Comparison of ENCODE assay signal across 1 cellular context in the genomic region with DNA sequence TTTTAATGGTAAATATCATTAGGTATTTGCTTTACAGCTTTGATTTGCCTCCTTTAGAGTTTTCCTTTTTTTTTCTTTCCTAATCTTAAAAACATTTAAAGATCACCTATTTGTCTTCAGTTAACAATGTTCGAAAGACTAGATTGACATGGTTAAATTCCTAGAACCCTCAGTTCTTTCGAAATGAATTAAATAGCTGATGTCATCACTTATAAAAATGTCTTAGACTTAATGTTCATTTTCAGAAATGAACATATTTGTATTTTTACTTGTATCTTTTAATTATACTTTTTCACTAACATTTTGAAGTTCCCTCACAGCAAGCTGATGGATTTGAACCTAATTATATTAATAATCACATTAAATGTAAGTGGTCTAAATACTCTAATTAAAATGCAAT.
TF ChIP-seq lines count a peak whose summit lies in the region.

No MANE protein-coding gene starts in this region.

TF ChIP-seq in K562, 482 proteins besides CTCF, POLR2A, EP300 and RAD21:
- TF ChIP-seq, protein P1, sequence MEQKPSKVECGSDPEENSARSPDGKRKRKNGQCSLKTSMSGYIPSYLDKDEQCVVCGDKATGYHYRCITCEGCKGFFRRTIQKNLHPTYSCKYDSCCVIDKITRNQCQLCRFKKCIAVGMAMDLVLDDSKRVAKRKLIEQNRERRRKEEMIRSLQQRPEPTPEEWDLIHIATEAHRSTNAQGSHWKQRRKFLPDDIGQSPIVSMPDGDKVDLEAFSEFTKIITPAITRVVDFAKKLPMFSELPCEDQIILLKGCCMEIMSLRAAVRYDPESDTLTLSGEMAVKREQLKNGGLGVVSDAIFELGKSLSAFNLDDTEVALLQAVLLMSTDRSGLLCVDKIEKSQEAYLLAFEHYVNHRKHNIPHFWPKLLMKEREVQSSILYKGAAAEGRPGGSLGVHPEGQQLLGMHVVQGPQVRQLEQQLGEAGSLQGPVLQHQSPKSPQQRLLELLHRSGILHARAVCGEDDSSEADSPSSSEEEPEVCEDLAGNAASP (IDR thresholded peaks at IDR 0.05): no peak
- TF ChIP-seq SRF (CRISPR knock-in tag; IDR thresholded peaks at IDR 0.05): no peak
- TF ChIP-seq ZNF316 (IDR thresholded peaks at IDR 0.05): peak; percentile 67
- TF ChIP-seq ZNF507 (tag; conservative IDR thresholded peaks at IDR 0.05): peak; percentile 53
- TF ChIP-seq, protein P2, sequence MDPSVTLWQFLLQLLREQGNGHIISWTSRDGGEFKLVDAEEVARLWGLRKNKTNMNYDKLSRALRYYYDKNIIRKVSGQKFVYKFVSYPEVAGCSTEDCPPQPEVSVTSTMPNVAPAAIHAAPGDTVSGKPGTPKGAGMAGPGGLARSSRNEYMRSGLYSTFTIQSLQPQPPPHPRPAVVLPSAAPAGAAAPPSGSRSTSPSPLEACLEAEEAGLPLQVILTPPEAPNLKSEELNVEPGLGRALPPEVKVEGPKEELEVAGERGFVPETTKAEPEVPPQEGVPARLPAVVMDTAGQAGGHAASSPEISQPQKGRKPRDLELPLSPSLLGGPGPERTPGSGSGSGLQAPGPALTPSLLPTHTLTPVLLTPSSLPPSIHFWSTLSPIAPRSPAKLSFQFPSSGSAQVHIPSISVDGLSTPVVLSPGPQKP (CRISPR knock-in tag; IDR thresholded peaks at IDR 0.05): no peak
- no peak for TF ChIP-seq CCAR2 (IDR thresholded peaks at IDR 0.05; ENCODE audit: low read depth, low read length)
- peak; percentile 63 for TF ChIP-seq MAFK (IDR thresholded peaks at IDR 0.05; ENCODE audit: low read length)
- no peak for TF ChIP-seq ZNF140 (CRISPR knock-in tag; IDR thresholded peaks at IDR 0.05)
- no peak for TF ChIP-seq BDP1 (IDR thresholded peaks at IDR 0.05; ENCODE audit: insufficient read depth, insufficient read length)
- TF ChIP-seq, protein P3, sequence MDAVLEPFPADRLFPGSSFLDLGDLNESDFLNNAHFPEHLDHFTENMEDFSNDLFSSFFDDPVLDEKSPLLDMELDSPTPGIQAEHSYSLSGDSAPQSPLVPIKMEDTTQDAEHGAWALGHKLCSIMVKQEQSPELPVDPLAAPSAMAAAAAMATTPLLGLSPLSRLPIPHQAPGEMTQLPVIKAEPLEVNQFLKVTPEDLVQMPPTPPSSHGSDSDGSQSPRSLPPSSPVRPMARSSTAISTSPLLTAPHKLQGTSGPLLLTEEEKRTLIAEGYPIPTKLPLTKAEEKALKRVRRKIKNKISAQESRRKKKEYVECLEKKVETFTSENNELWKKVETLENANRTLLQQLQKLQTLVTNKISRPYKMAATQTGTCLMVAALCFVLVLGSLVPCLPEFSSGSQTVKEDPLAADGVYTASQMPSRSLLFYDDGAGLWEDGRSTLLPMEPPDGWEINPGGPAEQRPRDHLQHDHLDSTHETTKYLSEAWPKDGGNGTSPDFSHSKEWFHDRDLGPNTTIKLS (IDR thresholded peaks at IDR 0.05; ENCODE audit: borderline replicate concordance, low read depth): no peak
- TF ChIP-seq ADNP (tag; IDR thresholded peaks at IDR 0.05): no peak
- TF ChIP-seq NR2F6 (CRISPR knock-in tag; IDR thresholded peaks at IDR 0.05): no peak
- TF ChIP-seq SMAD1 (IDR thresholded peaks at IDR 0.05; ENCODE audit: low read depth, low read length, partially characterized antibody): no peak
- TF ChIP-seq TAF15 (IDR thresholded peaks at IDR 0.05; ENCODE audit: low read depth, low read length): no peak
- TF ChIP-seq ZNF668 (CRISPR knock-in tag; IDR thresholded peaks at IDR 0.05): no peak
- TF ChIP-seq, protein P4, sequence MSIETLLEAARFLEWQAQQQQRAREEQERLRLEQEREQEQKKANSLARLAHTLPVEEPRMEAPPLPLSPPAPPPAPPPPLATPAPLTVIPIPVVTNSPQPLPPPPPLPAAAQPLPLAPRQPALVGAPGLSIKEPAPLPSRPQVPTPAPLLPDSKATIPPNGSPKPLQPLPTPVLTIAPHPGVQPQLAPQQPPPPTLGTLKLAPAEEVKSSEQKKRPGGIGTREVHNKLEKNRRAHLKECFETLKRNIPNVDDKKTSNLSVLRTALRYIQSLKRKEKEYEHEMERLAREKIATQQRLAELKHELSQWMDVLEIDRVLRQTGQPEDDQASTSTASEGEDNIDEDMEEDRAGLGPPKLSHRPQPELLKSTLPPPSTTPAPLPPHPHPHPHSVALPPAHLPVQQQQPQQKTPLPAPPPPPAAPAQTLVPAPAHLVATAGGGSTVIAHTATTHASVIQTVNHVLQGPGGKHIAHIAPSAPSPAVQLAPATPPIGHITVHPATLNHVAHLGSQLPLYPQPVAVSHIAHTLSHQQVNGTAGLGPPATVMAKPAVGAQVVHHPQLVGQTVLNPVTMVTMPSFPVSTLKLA (conservative IDR thresholded peaks at IDR 0.05): no peak
- peak; percentile 70; the same call in 1 of the 2 replicates for TF ChIP-seq MAFF (IDR thresholded peaks at IDR 0.05; ENCODE audit: low read length)
- no peak for TF ChIP-seq ZNF436 (CRISPR knock-in tag; IDR thresholded peaks at IDR 0.05)
- TF ChIP-seq ETV6 (IDR thresholded peaks at IDR 0.05; ENCODE audit: borderline replicate concordance in 1 of 2, low read depth in 2 of 2, low read length in 1 of 2): no peak
- no peak for TF ChIP-seq ETV6 (CRISPR knock-in tag; IDR thresholded peaks at IDR 0.05; ENCODE audit: borderline replicate concordance)
- TF ChIP-seq, protein P5, sequence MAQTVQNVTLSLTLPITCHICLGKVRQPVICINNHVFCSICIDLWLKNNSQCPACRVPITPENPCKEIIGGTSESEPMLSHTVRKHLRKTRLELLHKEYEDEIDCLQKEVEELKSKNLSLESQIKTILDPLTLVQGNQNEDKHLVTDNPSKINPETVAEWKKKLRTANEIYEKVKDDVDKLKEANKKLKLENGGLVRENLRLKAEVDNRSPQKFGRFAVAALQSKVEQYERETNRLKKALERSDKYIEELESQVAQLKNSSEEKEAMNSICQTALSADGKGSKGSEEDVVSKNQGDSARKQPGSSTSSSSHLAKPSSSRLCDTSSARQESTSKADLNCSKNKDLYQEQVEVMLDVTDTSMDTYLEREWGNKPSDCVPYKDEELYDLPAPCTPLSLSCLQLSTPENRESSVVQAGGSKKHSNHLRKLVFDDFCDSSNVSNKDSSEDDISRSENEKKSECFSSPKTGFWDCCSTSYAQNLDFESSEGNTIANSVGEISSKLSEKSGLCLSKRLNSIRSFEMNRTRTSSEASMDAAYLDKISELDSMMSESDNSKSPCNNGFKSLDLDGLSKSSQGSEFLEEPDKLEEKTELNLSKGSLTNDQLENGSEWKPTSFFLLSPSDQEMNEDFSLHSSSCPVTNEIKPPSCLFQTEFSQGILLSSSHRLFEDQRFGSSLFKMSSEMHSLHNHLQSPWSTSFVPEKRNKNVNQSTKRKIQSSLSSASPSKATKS (CRISPR knock-in tag; IDR thresholded peaks at IDR 0.05): no peak
- TF ChIP-seq C11orf30 (IDR thresholded peaks at IDR 0.05; ENCODE audit: low read depth): peak; percentile 34; the same call in 1 of the 2 replicates
